ENCODE assay signal across 7 cellular contexts in the genomic region with DNA sequence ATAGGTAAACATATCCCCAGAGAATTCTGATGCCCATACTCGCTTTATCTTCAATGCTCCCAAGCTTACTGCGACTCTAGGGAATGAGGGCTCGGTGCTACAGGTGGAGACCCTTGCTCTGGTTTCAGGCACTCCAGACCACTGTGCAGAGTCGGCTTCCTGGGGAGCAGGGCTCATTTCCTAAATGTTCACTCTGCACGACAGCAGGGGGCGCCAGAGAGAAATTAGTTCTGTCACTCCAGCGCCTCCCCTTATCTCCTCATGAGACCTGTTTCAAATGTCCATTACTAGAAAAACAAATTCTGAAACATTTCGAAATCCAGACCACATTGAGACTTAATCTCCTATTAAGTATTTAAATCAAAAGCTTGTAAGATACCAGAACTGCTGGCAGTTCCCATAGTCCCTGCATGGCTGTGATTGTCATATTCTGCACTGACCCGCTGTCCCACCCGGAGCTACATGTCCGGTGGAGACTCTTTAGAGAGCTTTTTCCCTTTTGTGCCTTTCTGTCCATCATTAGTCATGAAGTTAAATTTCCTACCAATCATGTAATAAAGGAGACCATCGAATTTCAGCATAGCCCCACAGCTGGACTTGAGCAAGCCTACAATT. TPM values are rescaled to one million over a fixed set of nuclear protein-coding genes. Genes with fewer than 3 reads are reported as not detected.
DNase-seq lines count a peak whose midpoint lies in the region; ATAC-seq, FAIRE-seq and TF ChIP-seq lines count a peak whose summit lies in the region.

No MANE protein-coding gene starts in this region.

- peaks cover 15% of the 10 kb centered on the region for H3K4me1 Mint-ChIP-seq in activated naive CD8-positive, alpha-beta T cell treated with anti-CD3 and anti-CD28 coated beads, Interleukin-2, amount 50 U/mL, for 24 hours

- H3K79me2 ChIP-seq in SU-DHL-6 (ENCODE audit: insufficient read depth, low read length), result no peaks in the 10 kb centered on the region

- no peaks in the 10 kb centered on the region for H3K27me3 Mint-ChIP-seq in activated naive CD8-positive, alpha-beta T cell treated with anti-CD3 and anti-CD28 coated beads, Interleukin-2, amount 50 U/mL, for 24 hours

- TF ChIP-seq CTCF in SU-DHL-6 (IDR thresholded peaks at IDR 0.05; ENCODE audit: insufficient read depth, low read length, poor library complexity, severe bottlenecking), result peak; percentile 68
- peak; percentile 70 to 88 (median 82) for TF ChIP-seq CTCF in heart left ventricle (IDR thresholded peaks at IDR 0.05)
- TF ChIP-seq CTCF in prostate gland (IDR thresholded peaks at IDR 0.05), result peak; percentile 37 to 64 (median 52)

- H3K36me3 ChIP-seq in SU-DHL-6 (ENCODE audit: low read length), result no peaks in the 10 kb centered on the region
- peaks cover 0 to 30% (median 0%) of the 10 kb centered on the region in 9 donors for H3K36me3 ChIP-seq in heart left ventricle
- no peaks in the 10 kb centered on the region for H3K36me3 ChIP-seq in prostate gland

- H3K4me3 Mint-ChIP-seq in activated naive CD8-positive, alpha-beta T cell treated with anti-CD3 and anti-CD28 coated beads, Interleukin-2, amount 50 U/mL, for 24 hours, result no peak overlapping the region

- H3K9me3 Mint-ChIP-seq in activated naive CD8-positive, alpha-beta T cell treated with anti-CD3 and anti-CD28 coated beads, Interleukin-2, amount 50 U/mL, for 24 hours, result no peaks in the 10 kb centered on the region

- peaks cover under 1% of the 10 kb centered on the region for H3K36me3 Mint-ChIP-seq in activated naive CD8-positive, alpha-beta T cell treated with anti-CD3 and anti-CD28 coated beads, Interleukin-2, amount 50 U/mL, for 24 hours (ENCODE audit: low read depth)

- H3K4me1 ChIP-seq in heart left ventricle, result peaks cover 0 to 34% (median 10%) of the 10 kb centered on the region in 12 donors
- peaks cover 6% of the 10 kb centered on the region for H3K4me1 ChIP-seq in prostate gland (replicated peaks)

- H3K4me3 ChIP-seq in Jurkat, Clone E6-1 (ENCODE audit: low read length), result no peak overlapping the region
- H3K4me3 ChIP-seq in SU-DHL-6 (ENCODE audit: insufficient read depth, low read length, poor library complexity, severe bottlenecking), result no peak overlapping the region
- H3K4me3 ChIP-seq in heart left ventricle, result no peak overlapping the region
- H3K4me3 ChIP-seq in prostate gland, result no peak overlapping the region

- TF ChIP-seq POLR2A in GM12891 (IDR thresholded peaks at IDR 0.05; ENCODE audit: low read depth, low read length) (no peak), heart left ventricle (IDR thresholded peaks at IDR 0.05) (no peak), prostate gland (IDR thresholded peaks at IDR 0.05) (no peak)

- no peaks in the 10 kb centered on the region for H3F3A ChIP-seq in SU-DHL-6 (ENCODE audit: insufficient read depth)

- WGBS in heart left ventricle, 4 donors, result 46 to 51% (median 48%) methylated on average over 12 of the region's 12 CpGs
- 58% methylated on average over 12 of the region's 12 CpGs for WGBS in prostate gland

- FAIRE-seq in GM12891 (lab: Jason Lieb, UNC), result peak; percentile 81

- peak; percentile 77 for ATAC-seq in activated naive CD8-positive, alpha-beta T cell treated with anti-CD3 and anti-CD28 coated beads, Interleukin-2, amount 50 U/mL, for 24 hours
- ATAC-seq in heart left ventricle, result peak; percentile 71 to 92 (median 88)
- no peak for ATAC-seq in GM18858 (IDR thresholded peaks at IDR 0.05; ENCODE audit: unreplicated experiment)

- H3K27ac ChIP-seq in SU-DHL-6 (ENCODE audit: low read depth, low read length) (no peak overlapping the region), heart left ventricle (no peak overlapping the region), prostate gland (peak overlapping the region; percentile 30 to 70)

- no peaks in the 10 kb centered on the region for H4K20me1 ChIP-seq in SU-DHL-6 (ENCODE audit: low read depth, low read length)

- H3K27me3 ChIP-seq in SU-DHL-6 (ENCODE audit: low read length) (no peaks in the 10 kb centered on the region), heart left ventricle (no peaks in the 10 kb centered on the region), prostate gland (replicated peaks; ENCODE audit: insufficient read depth) (no peaks in the 10 kb centered on the region)

- intact Hi-C loops in heart left ventricle (cut with DNase I), result loop anchor here (2.0 to 10.0 kb wide), 12 partner anchors 113 to 905 kb away; a partner anchor contains a TSS
- intact Hi-C loops in prostate gland (cut with DNase I), result loop anchor here (5.0 kb wide), 2 partner anchors 833 to 903 kb away; no protein-coding TSS in a partner anchor

- H3K9me3 ChIP-seq in SU-DHL-6 (ENCODE audit: insufficient read depth, low read length) (no peaks in the 10 kb centered on the region), heart left ventricle (no peaks in the 10 kb centered on the region), prostate gland (no peaks in the 10 kb centered on the region)

- no peak overlapping the region for H2AFZ ChIP-seq in SU-DHL-6 (ENCODE audit: low read depth, low read length, severe bottlenecking)

- H3K27ac Mint-ChIP-seq in activated naive CD8-positive, alpha-beta T cell treated with anti-CD3 and anti-CD28 coated beads, Interleukin-2, amount 50 U/mL, for 24 hours, result no peak overlapping the region

- DNase-seq in GM12891 (ENCODE audit: insufficient read length, low spot score) (peak; percentile 37), heart left ventricle (peak; percentile 70 to 86 (median 83)), prostate gland (ENCODE audit: low spot score) (peak; percentile 30)
- DNase-seq in Jurkat, Clone E6-1 (ENCODE audit: low read depth, low spot score), result peak; percentile 56
- DNase-seq in activated naive CD8-positive, alpha-beta T cell treated with anti-CD3 and anti-CD28 coated beads, Interleukin-2, amount 50 U/mL, for 24 hours, result peak; percentile 89

- no peak overlapping the region for H3K4me2 ChIP-seq in SU-DHL-6 (ENCODE audit: low read depth, low read length, poor library complexity, severe bottlenecking)

- no peaks in the 10 kb centered on the region for H3K9me2 ChIP-seq in SU-DHL-6 (replicated peaks; ENCODE audit: insufficient read depth, low read length)

- H3K9ac ChIP-seq in SU-DHL-6 (ENCODE audit: low read length), result no peak overlapping the region

TF ChIP-seq in GM12891, 5 proteins besides CTCF, POLR2A, EP300 and RAD21:
- TF ChIP-seq PAX5 (IDR thresholded peaks at IDR 0.05; ENCODE audit: insufficient read depth, low read length, severe bottlenecking) (no peak), SPI1 (IDR thresholded peaks at IDR 0.05; ENCODE audit: low read depth, low read length) (no peak), TAF1 (IDR thresholded peaks at IDR 0.05; ENCODE audit: low read depth, low read length) (no peak), POU2F2 (IDR thresholded peaks at IDR 0.05; ENCODE audit: low read depth, low read length) (no peak), POLR2AphosphoS5 (IDR thresholded peaks at IDR 0.05; ENCODE audit: low read depth, low read length) (no peak)
TF ChIP-seq in GM12891: peak in this region for 0.

RNA-seq across cellular contexts. Expression of a gene that starts 22.4 kb away (rescaled TPM):
- 23.0 TPM for polyA plus RNA-seq in GM12891 (2012; ENCODE audit: low read depth, missing spikeins)
- 3.6 TPM for polyA plus RNA-seq in Jurkat, Clone E6-1 (2012; ENCODE audit: insufficient read depth, insufficient read length)
- 10 to 100 TPM in 2 of 9 donors, 1 to 10 TPM in 7; 1.9 to 36.1 (median 5.5) TPM for total RNA-seq in heart left ventricle
- 1 to 10 TPM; 1.3 to 2.3 TPM for polyA plus RNA-seq in heart left ventricle
- total RNA-seq in prostate gland, result 1 to 10 TPM; 1.7 to 8.0 TPM

RNA-seq across cellular contexts. Expression of a gene that starts 53.7 kb away (rescaled TPM):
- 24.9 TPM for polyA plus RNA-seq in GM12891 (2012; ENCODE audit: low read depth, missing spikeins)
- 19.0 TPM for polyA plus RNA-seq in Jurkat, Clone E6-1 (2012; ENCODE audit: insufficient read depth, insufficient read length)
- total RNA-seq in heart left ventricle, result 10 to 100 TPM; 12.8 to 28.5 (median 24.1) TPM
- polyA plus RNA-seq in heart left ventricle, result 10 to 100 TPM; 32.9 to 39.2 TPM
- 1 to 10 TPM; 1.4 to 8.2 TPM for total RNA-seq in prostate gland

Comparison
In these comparisons a context has a peak if more than half of its experiments do, and no peak if none do; other contexts are left out.
1. DNase-seq: peak in every context shown above with its lines; median percentile 89 in activated naive CD8-positive, alpha-beta T cell treated with anti-CD3 and anti-CD28 coated beads, Interleukin-2, amount 50 U/mL, for 24 hours; 83 in heart left ventricle; 56 in Jurkat, Clone E6-1; 37 in GM12891; 30 in prostate gland.
2. H3K27ac ChIP-seq: peak in prostate gland (2 of 2); none in SU-DHL-6 (single experiment) and heart left ventricle (0 of 12).
3. Peak in every context shown above with its lines, with median percentiles within 50 percentile points of each other: CTCF ChIP-seq.